ENCODE assay signal across 8 cellular contexts in the genomic region with DNA sequence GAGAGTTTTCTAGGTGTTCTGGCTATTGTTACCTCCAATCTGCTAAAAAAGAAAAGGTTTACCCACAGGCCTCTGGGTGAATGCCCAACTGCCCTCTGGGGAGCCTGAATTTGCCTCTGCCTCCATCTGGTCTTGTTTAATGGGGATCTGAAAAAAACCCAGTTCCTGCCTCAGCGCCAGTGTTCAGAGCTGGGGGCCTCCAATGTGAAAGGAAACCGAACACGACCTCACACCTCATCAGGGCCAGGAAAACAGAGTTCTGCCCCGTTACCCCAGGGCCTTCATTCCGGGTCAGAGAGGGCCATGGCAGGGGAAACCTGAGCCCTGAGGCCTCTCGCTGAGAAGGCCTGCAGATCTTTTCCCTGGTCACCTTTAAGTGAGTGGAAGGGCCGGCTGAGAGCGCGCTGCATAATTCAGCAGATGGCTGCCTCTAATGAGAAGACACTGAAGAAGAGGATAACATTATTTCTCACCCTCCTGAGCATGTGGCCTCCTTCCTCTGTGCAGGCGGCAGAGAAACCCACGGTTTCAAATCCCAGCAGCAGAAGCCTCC. TPM values are rescaled to one million over a fixed set of nuclear protein-coding genes. Genes with fewer than 3 reads are reported as not detected.
DNase-seq lines count a peak whose midpoint lies in the region; ATAC-seq, FAIRE-seq and TF ChIP-seq lines count a peak whose summit lies in the region.

No MANE protein-coding gene starts in this region.

- no peak overlapping the region for H3K4me3 Mint-ChIP-seq in H9

- H3K18ac ChIP-seq in H9 (ENCODE audit: insufficient read length, low read depth, low read length), result no peak overlapping the region

- H3K23me2 ChIP-seq in H9 (ENCODE audit: insufficient read length, low read depth, low read length, poor library complexity, severe bottlenecking), result no peaks in the 10 kb centered on the region

- no peak overlapping the region for H3K4ac ChIP-seq in H9 (ENCODE audit: low read depth, low read length)

- no peak overlapping the region for H3K56ac ChIP-seq in H9 (ENCODE audit: insufficient read length, low read depth, low read length)

- no peak overlapping the region for H4K8ac ChIP-seq in H9 (replicated peaks; ENCODE audit: insufficient read length, low read depth, low read length)

- H3K14ac ChIP-seq in H9 (ENCODE audit: insufficient read depth, low read length), result no peak overlapping the region

- TF ChIP-seq CTCF in kidney (IDR thresholded peaks at IDR 0.05; ENCODE audit: borderline replicate concordance, extremely low read depth, insufficient read depth) (no peak), upper lobe of right lung (IDR thresholded peaks at IDR 0.05) (no peak), PC-9 (conservative IDR thresholded peaks at IDR 0.05) (no peak), H9 (conservative IDR thresholded peaks at IDR 0.05) (no peak)

- H3F3A ChIP-seq in PC-9 (ENCODE audit: insufficient read depth, low read depth), result no peaks in the 10 kb centered on the region

- CTCF ChIA-PET in PC-9 (lab: Charles Lee), result no interaction called here

- H2BK20ac ChIP-seq in H9 (ENCODE audit: low read depth, low read length, poor library complexity, severe bottlenecking), result no peak overlapping the region

- no peak overlapping the region for H2AK5ac ChIP-seq in H9 (ENCODE audit: insufficient read length, low read length)

- peaks cover 3 to 4% (median 3%) of the 10 kb centered on the region in 3 experiments; a peak in 2 of 7 replicates for H3K36me3 Mint-ChIP-seq in H9 (ENCODE audit: insufficient read depth in 1 of 3, low read depth in 3 of 3)

- H2AFZ ChIP-seq in PC-9 (no peak overlapping the region), H9 (ENCODE audit: low read length) (no peak overlapping the region)

- no peaks in the 10 kb centered on the region for H3K36me3 ChIP-seq in kidney (ENCODE audit: control insufficient read depth in 1 of 2, insufficient read depth in 2 of 2, low read length in 2 of 2)
- H3K36me3 ChIP-seq in upper lobe of right lung, result no peaks in the 10 kb centered on the region
- H3K36me3 ChIP-seq in PC-9 (ENCODE audit: low read depth), result no peaks in the 10 kb centered on the region

- ATAC-seq in GM18520 (IDR thresholded peaks at IDR 0.05; ENCODE audit: unreplicated experiment) (peak; percentile 26), HG02763 (IDR thresholded peaks at IDR 0.05; ENCODE audit: unreplicated experiment) (peak; percentile 49), upper lobe of right lung (no peak)

- H4K5ac ChIP-seq in H9 (ENCODE audit: insufficient read length, low read depth, low read length), result no peak overlapping the region

- WGBS in H9 (ENCODE audit: extremely low coverage, insufficient read length, low lambda C conversion rate), result no CpG with 5 or more reads among the region's 11 CpGs

- H3K27ac ChIP-seq in kidney (ENCODE audit: low read depth in 2 of 2, low read length in 2 of 2) (peak overlapping the region; percentile 63 to 87), upper lobe of right lung (peak overlapping the region; percentile 78), PC-9 (no peak overlapping the region), H9 (ENCODE audit: insufficient read length, low read depth, low read length) (no peak overlapping the region)

- H3K9me2 ChIP-seq in PC-9 (ENCODE audit: insufficient read depth), result no peaks in the 10 kb centered on the region

- H3K79me2 ChIP-seq in PC-9 (ENCODE audit: low read depth) (no peaks in the 10 kb centered on the region), H9 (ENCODE audit: insufficient read depth, low read length) (no peaks in the 10 kb centered on the region; the same call in 1 of the 2 replicates)

- H3K9ac ChIP-seq in kidney (ENCODE audit: low read length in 2 of 2) (peak overlapping the region in 1 of 2 donors; percentile 46), H9 (ENCODE audit: extremely low read depth, insufficient read length, low read length) (no peak overlapping the region)

- H3K27me3 Mint-ChIP-seq in H9 (ENCODE audit: low read depth), result peaks cover 5% of the 10 kb centered on the region

- no peak overlapping the region for H2BK15ac ChIP-seq in H9 (ENCODE audit: low read depth, low read length)

- H4K20me1 ChIP-seq in PC-9 (ENCODE audit: insufficient read depth) (no peaks in the 10 kb centered on the region), H9 (ENCODE audit: control insufficient read depth, insufficient read depth, insufficient read length) (no peaks in the 10 kb centered on the region)

- no peak overlapping the region for H3K23ac ChIP-seq in H9 (ENCODE audit: insufficient read length, low read depth, low read length)

- H2BK5ac ChIP-seq in H9 (ENCODE audit: insufficient read length, low read length), result no peak overlapping the region

- no peak for FAIRE-seq in kidney (lab: Jason Lieb, UNC)

- peak overlapping the region in 1 of 3 experiments; percentile 47; a peak in 1 of 7 replicates for H3K27ac Mint-ChIP-seq in H9

- H2BK120ac ChIP-seq in H9 (ENCODE audit: low read depth, low read length, poor library complexity, severe bottlenecking), result no peak overlapping the region

- H3K9me3 ChIP-seq in kidney (ENCODE audit: control insufficient read depth in 1 of 2, low read length in 2 of 2) (no peaks in the 10 kb centered on the region), upper lobe of right lung (no peaks in the 10 kb centered on the region), PC-9 (ENCODE audit: insufficient read depth, low read depth) (no peaks in the 10 kb centered on the region), H9 (ENCODE audit: control insufficient read depth, low read depth, low read length) (peaks cover 21% of the 10 kb centered on the region)

- intact Hi-C loops in kidney (cut with DNase I) (no loop called here), upper lobe of right lung (cut with DNase I) (no loop called here), PC-9 (cut with micrococcal nuclease; ENCODE audit: unreplicated experiment) (no loop called here)

- H3K27me3 ChIP-seq in upper lobe of right lung (no peaks in the 10 kb centered on the region), PC-9 (ENCODE audit: insufficient read depth, low read depth) (no peaks in the 10 kb centered on the region), H9 (ENCODE audit: insufficient read depth, low read length) (no peaks in the 10 kb centered on the region)

- H3K4me3 ChIP-seq in kidney (ENCODE audit: low read length in 2 of 2) (no peak overlapping the region), upper lobe of right lung (no peak overlapping the region), PC-9 (no peak overlapping the region)

- no peak overlapping the region for H3T11ph ChIP-seq in H9 (ENCODE audit: low read length)

- BruUV-seq in PC-9 (replicated peaks; lab: Mats Ljungman, UMichigan), result no TSS peak

- no peak overlapping the region for H3K4me2 ChIP-seq in PC-9
- H3K4me2 ChIP-seq in H9 (ENCODE audit: insufficient read depth, insufficient read length, low read length), result no peak overlapping the region

- H4K91ac ChIP-seq in H9 (ENCODE audit: insufficient read length, low read depth, low read length), result no peak overlapping the region

- peaks cover 68 to 76% of the 10 kb centered on the region in 2 experiments for H3K9me3 Mint-ChIP-seq in H9

- peaks cover 3% of the 10 kb centered on the region for H3K79me1 ChIP-seq in H9 (ENCODE audit: insufficient read depth, low read depth, low read length, poor library complexity, severe bottlenecking)

- peaks cover 23 to 26% of the 10 kb centered on the region in 2 experiments for H3K4me1 Mint-ChIP-seq in H9

- DNase-seq in UCSD-AML1 (lab: John Stamatoyannopoulos, UW; ENCODE audit: unreplicated experiment) (peak; percentile 30), kidney (peak; percentile 51), upper lobe of right lung (no peak), PC-9 (no peak), epidermal melanocyte (ENCODE audit: insufficient read length, low spot score) (no peak), H9 (no peak)

- no peak overlapping the region for H2BK12ac ChIP-seq in H9 (ENCODE audit: insufficient read length, low read depth, low read length)

- POLR2A ChIA-PET in PC-9 (lab: Charles Lee; ENCODE audit: unreplicated experiment), result no interaction called here

- H3K4me1 ChIP-seq in kidney (ENCODE audit: control insufficient read depth in 1 of 2, insufficient read depth in 1 of 2, low read depth in 1 of 2, low read length in 2 of 2) (peaks cover 0 to 8% of the 10 kb centered on the region in 2 donors), upper lobe of right lung (peaks cover 14% of the 10 kb centered on the region), PC-9 (replicated peaks; ENCODE audit: insufficient read depth) (peaks cover 6% of the 10 kb centered on the region), H9 (ENCODE audit: insufficient read depth, low read length) (peaks cover 2% of the 10 kb centered on the region; the same call in 1 of the 2 replicates)

RNA-seq across cellular contexts. Expression of a gene that starts 6.8 kb away (rescaled TPM):
- total RNA-seq in kidney, result 40.1 TPM
- 32.4 TPM for polyA plus RNA-seq in kidney (ENCODE audit: insufficient read depth, low read depth, low replicate concordance)
- 20.9 TPM for total RNA-seq in upper lobe of right lung
- 32.8 and 43.7 TPM in 2 replicates for total RNA-seq in PC-9 (2021)
- 22.9 and 23.1 TPM in 2 replicates for total RNA-seq in H9 (2021)

Comparison
In these comparisons a context has a peak if more than half of its experiments do, and no peak if none do; other contexts are left out.
1. DNase-seq: peak in UCSD-AML1 (single experiment) and kidney (single experiment); none in upper lobe of right lung (single experiment), PC-9 (0 of 2), epidermal melanocyte (single experiment) and H9 (single experiment).
2. H3K27ac ChIP-seq: peak in kidney (2 of 2) and upper lobe of right lung (single experiment); none in PC-9 (single experiment) and H9 (single experiment).